ENCODE assay signal across 1 cellular context in genomic region chr17:43952724-43953666, GRCh38.
TF ChIP-seq lines count a peak whose summit lies in the region.

No MANE protein-coding gene starts in this region.

TF ChIP-seq in K562, 482 proteins besides CTCF, POLR2A, EP300 and RAD21:
- TF ChIP-seq ASH1L (IDR thresholded peaks at IDR 0.05; ENCODE audit: borderline replicate concordance, low read depth, partially characterized antibody) (no peak), TRIM24 (IDR thresholded peaks at IDR 0.05) (peak in 1 of 2 experiments; percentile 41; a peak in 1 of 4 replicates), L3MBTL2 (IDR thresholded peaks at IDR 0.05) (peak; percentile 38; the same call in 1 of the 2 replicates), NFIC (IDR thresholded peaks at IDR 0.05) (peak; percentile 78), ZBTB33 (CRISPR knock-in tag; IDR thresholded peaks at IDR 0.05) (peak; percentile 70), DMBX1 (CRISPR knock-in tag; IDR thresholded peaks at IDR 0.05; ENCODE audit: borderline replicate concordance) (no peak), PKNOX1 (IDR thresholded peaks at IDR 0.05) (no peak), ZNF184 (CRISPR knock-in tag; IDR thresholded peaks at IDR 0.05) (no peak), ZNF583 (CRISPR knock-in tag; IDR thresholded peaks at IDR 0.05) (no peak), BHLHE40 (IDR thresholded peaks at IDR 0.05; ENCODE audit: low read length) (no peak), CXXC5 (CRISPR knock-in tag; IDR thresholded peaks at IDR 0.05) (peak; percentile 51), NRF1 (conservative IDR thresholded peaks at IDR 0.05 in 1 of 2, IDR thresholded peaks at IDR 0.05 in 1 of 2) (peak; percentile 70), SIN3B (IDR thresholded peaks at IDR 0.05; ENCODE audit: low read depth) (no peak), EGR1 (conservative IDR thresholded peaks at IDR 0.05) (peak; percentile 17; the same call in 1 of the 2 replicates), NCOA6 (IDR thresholded peaks at IDR 0.05) (peak; percentile 89)
- TF ChIP-seq, protein P1, sequence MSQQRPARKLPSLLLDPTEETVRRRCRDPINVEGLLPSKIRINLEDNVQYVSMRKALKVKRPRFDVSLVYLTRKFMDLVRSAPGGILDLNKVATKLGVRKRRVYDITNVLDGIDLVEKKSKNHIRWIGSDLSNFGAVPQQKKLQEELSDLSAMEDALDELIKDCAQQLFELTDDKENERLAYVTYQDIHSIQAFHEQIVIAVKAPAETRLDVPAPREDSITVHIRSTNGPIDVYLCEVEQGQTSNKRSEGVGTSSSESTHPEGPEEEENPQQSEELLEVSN (IDR thresholded peaks at IDR 0.05; ENCODE audit: borderline replicate concordance in 1 of 2, extremely low read depth in 1 of 2, insufficient read depth in 1 of 2, insufficient read length in 1 of 2, low read depth in 1 of 2, low read length in 1 of 2, poor library complexity in 1 of 2, severe bottlenecking in 1 of 2), result peak in 1 of 2 experiments; percentile 38
